ENCODE assay signal across 19 cellular contexts in the genomic region with DNA sequence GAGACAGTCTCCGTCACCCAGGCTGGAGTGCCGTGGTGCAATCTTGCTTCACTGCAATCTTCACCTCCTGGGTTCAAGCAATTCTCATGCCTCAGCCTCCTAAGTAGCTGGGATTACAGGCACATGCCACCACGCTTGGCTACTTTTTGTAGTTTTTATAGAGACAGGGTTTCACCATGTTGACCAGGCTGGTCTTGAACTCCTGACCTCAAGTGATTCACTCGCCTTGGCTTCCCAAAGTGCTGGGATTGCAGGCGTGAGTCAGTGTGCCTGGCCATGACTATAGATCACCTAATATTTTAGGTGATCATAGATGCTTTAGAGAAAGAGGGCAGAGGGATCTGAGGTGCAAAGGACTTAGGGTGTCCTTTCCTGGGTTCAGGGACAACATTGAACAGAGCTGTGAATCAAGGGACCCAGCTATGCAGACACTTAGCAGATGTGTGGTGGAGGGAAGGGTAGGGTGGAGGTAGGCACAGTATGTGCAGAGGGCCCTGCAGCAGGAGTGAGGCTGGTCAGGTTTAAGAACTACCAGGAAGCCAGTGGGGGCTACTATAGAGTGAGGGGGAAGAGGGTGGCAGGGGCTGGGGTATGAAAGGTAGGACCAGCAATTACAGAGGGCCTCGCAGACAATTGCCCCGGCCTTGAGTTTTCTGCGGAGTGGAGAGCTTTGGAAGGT.
DNase-seq lines count a peak whose midpoint lies in the region; ATAC-seq and TF ChIP-seq lines count a peak whose summit lies in the region.
"Had no signal": no experiment of that assay in that cellular context is flagged by ENCODE, and none has a peak within 500 bp of the region (broad histone marks: within the 10 kb centered on the region; RNA-seq: fewer than 3 reads in every experiment).

No MANE protein-coding gene starts in this region.

- peak overlapping the region; percentile 94 for H3K27ac Mint-ChIP-seq in Caco-2 (ENCODE audit: unreplicated experiment)
- H3K27ac Mint-ChIP-seq in endodermal cell, result peak overlapping the region; percentile 70
- H3K27ac Mint-ChIP-seq: activated CD4-positive, alpha-beta T cell treated with anti-CD3 and anti-CD28 coated beads for 36 hours; dendritic cell treated with granulocyte-macrophage colony-stimulating factor and Interleukin-4, amounts not matched to agents 40 ng/mL and 50 ng/mL, for 4 days; natural killer cell treated with Interleukin-12 subunit alpha and Interleukin-12 subunit beta and Interleukin-15 and Interleukin-18, amount 100 ng/mL, for 72 hours; stimulated activated naive CD8-positive, alpha-beta T cell treated with anti-CD3 and anti-CD28 coated beads, Interleukin-15, Interleukin-2, amounts not matched to agents 100 ng/mL and 50 ng/mL, for 24 hours had no signal

- H2BK12ac ChIP-seq in mesenchymal stem cell (ENCODE audit: low read length in 2 of 2), result no peak overlapping the region

- no peaks in the 10 kb centered on the region for H3F3A ChIP-seq in PC-3 (ENCODE audit: low read length, unreplicated experiment)

- no peak overlapping the region for H3K9ac ChIP-seq in PC-3 (ENCODE audit: low read length)
- no peak overlapping the region for H3K9ac ChIP-seq in endodermal cell (ENCODE audit: extremely low read depth, low read length, poor library complexity, severe bottlenecking)
- no peak overlapping the region for H3K9ac ChIP-seq in mesenchymal stem cell (ENCODE audit: low read length)

- H3K27me3 ChIP-seq in Caco-2 (replicated peaks; ENCODE audit: control insufficient read depth, insufficient read depth, low read length) (no peaks in the 10 kb centered on the region), PC-3 (ENCODE audit: low read length) (no peaks in the 10 kb centered on the region), endodermal cell (ENCODE audit: control insufficient read depth, insufficient read depth, low read length, poor library complexity, severe bottlenecking) (no peaks in the 10 kb centered on the region), mesenchymal stem cell (ENCODE audit: control insufficient read depth in 1 of 2, insufficient read depth in 1 of 2, low read length in 2 of 2) (no peaks in the 10 kb centered on the region)
- H3K27me3 ChIP-seq: SJSA1 had no signal

- H3K14ac ChIP-seq in mesenchymal stem cell (ENCODE audit: low read length in 2 of 2), result no peak overlapping the region

- H3K23ac ChIP-seq in mesenchymal stem cell (ENCODE audit: low read length in 2 of 2), result no peak overlapping the region

- peaks cover 35% of the 10 kb centered on the region for H3K79me1 ChIP-seq in mesenchymal stem cell (replicated peaks; ENCODE audit: low read length, poor library complexity, severe bottlenecking)

- 0 out of 2 replicates have a peak, but pooled peaks cover 5% of the 10 kb centered on the region for H4K20me1 ChIP-seq in PC-3 (ENCODE audit: low read length)

- H3K4ac ChIP-seq in mesenchymal stem cell (ENCODE audit: low read depth in 1 of 2, low read length in 2 of 2), result no peak overlapping the region

- H3K4me1 Mint-ChIP-seq in Caco-2 (ENCODE audit: low read depth, unreplicated experiment), result peaks cover 35% of the 10 kb centered on the region
- peaks cover 30% of the 10 kb centered on the region for H3K4me1 Mint-ChIP-seq in endodermal cell

- TF ChIP-seq CTCF in Caco-2 (IDR thresholded peaks at IDR 0.05; ENCODE audit: insufficient read depth in 1 of 2, low read depth in 1 of 2, low read length in 1 of 2, severe bottlenecking in 1 of 2, unreplicated experiment in 1 of 2), result no peak
- no peak for TF ChIP-seq CTCF in PC-3 (conservative IDR thresholded peaks at IDR 0.05; ENCODE audit: low read depth, low read length)
- no peak for TF ChIP-seq CTCF in endodermal cell (conservative IDR thresholded peaks at IDR 0.05)

- intact Hi-C loops in Caco-2 (cut with micrococcal nuclease; ENCODE audit: unreplicated experiment) (no loop called here), PC-3 (cut with micrococcal nuclease) (no loop called here)

- no peaks in the 10 kb centered on the region for H3K9me2 ChIP-seq in PC-3 (replicated peaks; ENCODE audit: low read length)

- H2BK15ac ChIP-seq in mesenchymal stem cell (ENCODE audit: low read depth, poor library complexity, severe bottlenecking), result no peak overlapping the region

- no peaks in the 10 kb centered on the region for H3K9me3 ChIP-seq in Caco-2
- H3K9me3 ChIP-seq in PC-3 (ENCODE audit: low read length), result no peaks in the 10 kb centered on the region
- H3K9me3 ChIP-seq in endodermal cell (ENCODE audit: control insufficient read depth, low read length), result no peaks in the 10 kb centered on the region
- no peaks in the 10 kb centered on the region for H3K9me3 ChIP-seq in mesenchymal stem cell (ENCODE audit: control insufficient read depth, low read length)
- H3K9me3 ChIP-seq: psoas muscle, SJSA1 had no signal

- BruUV-seq in Caco-2 (replicated peaks; lab: Mats Ljungman, UMichigan) (no TSS peak), PC-3 (replicated peaks; lab: Mats Ljungman, UMichigan) (no TSS peak)

- POLR2A ChIA-PET in Caco-2 (lab: Charles Lee), result no interaction called here
- POLR2A ChIA-PET in PC-3 (lab: Charles Lee; ENCODE audit: unreplicated experiment), result no interaction called here

- H4K91ac ChIP-seq in mesenchymal stem cell (ENCODE audit: low read length), result no peak overlapping the region

- H3K27ac ChIP-seq in PC-3 (ENCODE audit: low read length) (peak overlapping the region; percentile 35), endodermal cell (ENCODE audit: low read depth, low read length) (no peak overlapping the region), mesenchymal stem cell (ENCODE audit: low read length, poor library complexity, severe bottlenecking) (no peak overlapping the region)
- H3K27ac ChIP-seq: psoas muscle, SJSA1 had no signal

- H3K18ac ChIP-seq in mesenchymal stem cell (ENCODE audit: low read depth in 1 of 2, low read length in 2 of 2), result no peak overlapping the region

- H3K4me3 ChIP-seq in Caco-2 (ENCODE audit: low read depth, low read length) (no peak overlapping the region), PC-3 (ENCODE audit: low read length) (no peak overlapping the region), endodermal cell (ENCODE audit: low read length) (no peak overlapping the region), mesenchymal stem cell (ENCODE audit: insufficient read depth in 1 of 2, low read depth in 1 of 2, low read length in 2 of 2) (no peak overlapping the region)
- H3K4me3 ChIP-seq: psoas muscle, SJSA1 had no signal

- H3K36me3 Mint-ChIP-seq in Caco-2 (ENCODE audit: insufficient read depth, unreplicated experiment), result peaks cover 10% of the 10 kb centered on the region
- H3K36me3 Mint-ChIP-seq in endodermal cell (ENCODE audit: low read depth), result peaks cover 4% of the 10 kb centered on the region
- H3K36me3 Mint-ChIP-seq: natural killer cell treated with Interleukin-12 subunit alpha and Interleukin-12 subunit beta and Interleukin-15 and Interleukin-18, amount 100 ng/mL, for 72 hours had no signal

- DNase-seq in Caco-2 (no peak), PC-3 (peak; percentile 45), endodermal cell (no peak), mesenchymal stem cell (peak; percentile 31), UCSD-AML1 (lab: John Stamatoyannopoulos, UW; ENCODE audit: unreplicated experiment) (no peak)
- DNase-seq in activated CD4-positive, alpha-beta T cell treated with anti-CD3 and anti-CD28 coated beads for 1 hour, result no peak
- no peak for DNase-seq in stimulated activated CD4-positive, alpha-beta T cell treated with anti-CD3 and anti-CD28 coated beads, Interleukin-2, amount 100 ng/mL, for 24 hours
- DNase-seq: activated CD4-positive, alpha-beta T cell treated with anti-CD3 and anti-CD28 coated beads for 36 hours; activated naive CD4-positive, alpha-beta T cell treated with Interleukin-2 at 50 U/mL for 16 hours; CD4-positive, CD25-positive, alpha-beta regulatory T cell; mesendoderm; NCI-H1930; psoas muscle; stimulated activated CD4-positive, alpha-beta T cell treated with anti-CD3 and anti-CD28 coated beads, Interleukin-12 subunit alpha, Interleukin-12 subunit beta, amount 100 ng/mL, for 4 hours had no signal

- H3K36me3 ChIP-seq in Caco-2 (ENCODE audit: control insufficient read depth, insufficient read depth, low read length), result peaks cover 3% of the 10 kb centered on the region; the same call in 1 of the 2 replicates
- no peaks in the 10 kb centered on the region; the same call in 1 of the 2 replicates for H3K36me3 ChIP-seq in PC-3 (ENCODE audit: low read depth, low read length)
- H3K36me3 ChIP-seq in endodermal cell (ENCODE audit: control insufficient read depth, insufficient read depth, low read length), result no peaks in the 10 kb centered on the region
- H3K36me3 ChIP-seq in mesenchymal stem cell (ENCODE audit: control insufficient read depth in 1 of 2, insufficient read depth in 2 of 2, low read depth in 1 of 2, low read length in 2 of 2), result peaks cover 0 to 10% of the 10 kb centered on the region in 2 experiments
- H3K36me3 ChIP-seq: SJSA1 had no signal

- no peaks in the 10 kb centered on the region for H3K27me3 Mint-ChIP-seq in Caco-2 (ENCODE audit: insufficient read depth, unreplicated experiment)
- H3K27me3 Mint-ChIP-seq in endodermal cell (ENCODE audit: insufficient read depth), result no peaks in the 10 kb centered on the region
- H3K27me3 Mint-ChIP-seq: activated CD4-positive, alpha-beta T cell treated with anti-CD3 and anti-CD28 coated beads for 36 hours; CD4-positive, CD25-positive, alpha-beta regulatory T cell; dendritic cell treated with granulocyte-macrophage colony-stimulating factor and Interleukin-4, amounts not matched to agents 40 ng/mL and 50 ng/mL, for 4 days; natural killer cell treated with Interleukin-12 subunit alpha and Interleukin-12 subunit beta and Interleukin-15 and Interleukin-18, amount 100 ng/mL, for 72 hours; stimulated activated naive CD8-positive, alpha-beta T cell treated with anti-CD3 and anti-CD28 coated beads, Interleukin-15, Interleukin-2, amounts not matched to agents 100 ng/mL and 50 ng/mL, for 24 hours had no signal

- H3K9me3 Mint-ChIP-seq in Caco-2 (ENCODE audit: unreplicated experiment) (no peaks in the 10 kb centered on the region), endodermal cell (no peaks in the 10 kb centered on the region)
- H3K9me3 Mint-ChIP-seq: CD4-positive, CD25-positive, alpha-beta regulatory T cell; dendritic cell treated with granulocyte-macrophage colony-stimulating factor and Interleukin-4, amounts not matched to agents 40 ng/mL and 50 ng/mL, for 4 days; natural killer cell treated with Interleukin-12 subunit alpha and Interleukin-12 subunit beta and Interleukin-15 and Interleukin-18, amount 100 ng/mL, for 72 hours; stimulated activated naive CD8-positive, alpha-beta T cell treated with anti-CD3 and anti-CD28 coated beads, Interleukin-15, Interleukin-2, amounts not matched to agents 100 ng/mL and 50 ng/mL, for 24 hours had no signal

- CTCF ChIA-PET in Caco-2 (lab: Charles Lee) (no interaction called here), PC-3 (lab: Charles Lee) (no interaction called here)

- no peak overlapping the region for H3K4me3 Mint-ChIP-seq in Caco-2 (ENCODE audit: unreplicated experiment)
- no peak overlapping the region for H3K4me3 Mint-ChIP-seq in endodermal cell
- H3K4me3 Mint-ChIP-seq: activated CD4-positive, alpha-beta T cell treated with anti-CD3 and anti-CD28 coated beads for 36 hours; CD4-positive, CD25-positive, alpha-beta regulatory T cell; dendritic cell treated with granulocyte-macrophage colony-stimulating factor and Interleukin-4, amounts not matched to agents 40 ng/mL and 50 ng/mL, for 4 days; natural killer cell treated with Interleukin-12 subunit alpha and Interleukin-12 subunit beta and Interleukin-15 and Interleukin-18, amount 100 ng/mL, for 72 hours; stimulated activated naive CD8-positive, alpha-beta T cell treated with anti-CD3 and anti-CD28 coated beads, Interleukin-15, Interleukin-2, amounts not matched to agents 100 ng/mL and 50 ng/mL, for 24 hours had no signal

- no peak overlapping the region for H2BK120ac ChIP-seq in mesenchymal stem cell (ENCODE audit: low read depth, low read length)

- no peak overlapping the region for H2BK5ac ChIP-seq in mesenchymal stem cell (ENCODE audit: low read depth, low read length, poor library complexity, severe bottlenecking)

- H2AFZ ChIP-seq in PC-3 (ENCODE audit: low read length) (no peak overlapping the region), mesenchymal stem cell (ENCODE audit: low read depth, low read length) (no peak overlapping the region)

- H3K4me2 ChIP-seq in PC-3 (ENCODE audit: low read length) (no peak overlapping the region), mesenchymal stem cell (ENCODE audit: low read length, poor library complexity, severe bottlenecking) (no peak overlapping the region)

- H3K79me2 ChIP-seq in PC-3 (ENCODE audit: low read length), result peaks cover 98% of the 10 kb centered on the region

- ATAC-seq in PC-3 (no peak), GM21717 (IDR thresholded peaks at IDR 0.05; ENCODE audit: unreplicated experiment) (no peak)
- ATAC-seq: activated CD4-positive, alpha-beta T cell treated with anti-CD3 and anti-CD28 coated beads for 36 hours; psoas muscle had no signal

- H3K4me1 ChIP-seq in Caco-2 (peaks cover 44% of the 10 kb centered on the region), PC-3 (ENCODE audit: insufficient read depth, low read length) (peaks cover 23% of the 10 kb centered on the region), endodermal cell (ENCODE audit: control insufficient read depth, insufficient read depth, low read length) (peaks cover 14% of the 10 kb centered on the region), mesenchymal stem cell (ENCODE audit: control insufficient read depth, insufficient read depth, low read depth, low read length) (peaks cover 9% of the 10 kb centered on the region)
- H3K4me1 ChIP-seq: psoas muscle had no signal

- WGBS in endodermal cell (ENCODE audit: insufficient coverage in 1 of 2, insufficient read length in 1 of 2), 2 experiments, result 90 to 96% methylated on average over 7 to 8 of the region's 8 CpGs
- WGBS in mesenchymal stem cell, result 77% methylated on average over 7 of the region's 8 CpGs

- H2AK5ac ChIP-seq in mesenchymal stem cell (ENCODE audit: low read length, severe bottlenecking), result no peak overlapping the region

- H4K8ac ChIP-seq in mesenchymal stem cell (ENCODE audit: low read length), result no peak overlapping the region

Comparison
In these comparisons a context has a peak if more than half of its experiments do, and no peak if none do; other contexts are left out.
1. DNase-seq: peak in PC-3 (single experiment) and mesenchymal stem cell (single experiment); none in Caco-2 (0 of 2), endodermal cell (single experiment), activated CD4-positive, alpha-beta T cell treated with anti-CD3 and anti-CD28 coated beads for 1 hour (single experiment), UCSD-AML1 (single experiment) and stimulated activated CD4-positive, alpha-beta T cell treated with anti-CD3 and anti-CD28 coated beads, Interleukin-2, amount 100 ng/mL, for 24 hours (0 of 2).